ENCODE assay signal across 22 cellular contexts in genomic region chr11:76140912-76141574, GRCh38.
DNase-seq lines count a peak whose midpoint lies in the region; ATAC-seq lines count a peak whose summit lies in the region.
"Had no signal": no experiment of that assay in that cellular context is flagged by ENCODE, and none has a peak within 500 bp of the region (broad histone marks: within the 10 kb centered on the region; RNA-seq: fewer than 3 reads in every experiment).

No MANE protein-coding gene starts in this region.

- H3K9me3 ChIP-seq in HAP-1, result no peaks in the 10 kb centered on the region
- H3K9me3 ChIP-seq: MG63, SK-N-SH had no signal

- no peak overlapping the region for H3K4me3 ChIP-seq in HAP-1
- H3K4me3 ChIP-seq: MG63, skin epidermis had no signal

- peak overlapping the region in 1 of 4 donors; percentile 28 for H3K4me3 Mint-ChIP-seq in IgD-negative memory B cell
- H3K4me3 Mint-ChIP-seq in dendritic cell treated with granulocyte-macrophage colony-stimulating factor and Interleukin-4, amounts not matched to agents 40 ng/mL and 50 ng/mL, for 4 days, result no peak overlapping the region
- no peak overlapping the region for H3K4me3 Mint-ChIP-seq in effector memory CD8-positive, alpha-beta T cell
- H3K4me3 Mint-ChIP-seq: activated CD4-positive, alpha-beta T cell treated with anti-CD3 and anti-CD28 coated beads for 36 hours; activated CD8-positive, alpha-beta T cell treated with anti-CD3 and anti-CD28 coated beads, Interleukin-2, amount 10 ng/mL, durations not matched to agents 7 days and 5 days; CD4-positive, CD25-positive, alpha-beta regulatory T cell; T-helper 17 cell; type B pancreatic cell had no signal

- no peaks in the 10 kb centered on the region for H3K9me3 Mint-ChIP-seq in IgD-negative memory B cell
- no peaks in the 10 kb centered on the region for H3K9me3 Mint-ChIP-seq in dendritic cell treated with granulocyte-macrophage colony-stimulating factor and Interleukin-4, amounts not matched to agents 40 ng/mL and 50 ng/mL, for 4 days
- H3K9me3 Mint-ChIP-seq in effector memory CD8-positive, alpha-beta T cell, result no peaks in the 10 kb centered on the region
- H3K9me3 Mint-ChIP-seq: CD4-positive, CD25-positive, alpha-beta regulatory T cell; type B pancreatic cell had no signal

- in situ Hi-C loops in HAP-1 (cut with MboI; ENCODE audit: low sequenced_read_pairs), result no loop called here

- H3K4me1 ChIP-seq in HAP-1, result no peaks in the 10 kb centered on the region

- peaks cover 3 to 8% (median 6%) of the 10 kb centered on the region in 3 donors for H3K4me1 Mint-ChIP-seq in IgD-negative memory B cell
- peaks cover 34% of the 10 kb centered on the region for H3K4me1 Mint-ChIP-seq in dendritic cell treated with granulocyte-macrophage colony-stimulating factor and Interleukin-4, amounts not matched to agents 40 ng/mL and 50 ng/mL, for 4 days (ENCODE audit: low read depth)
- H3K4me1 Mint-ChIP-seq in effector memory CD8-positive, alpha-beta T cell (ENCODE audit: low read depth in 2 of 2), result peaks cover 0 to 3% of the 10 kb centered on the region in 2 donors
- H3K4me1 Mint-ChIP-seq: activated CD4-positive, alpha-beta T cell treated with anti-CD3 and anti-CD28 coated beads for 36 hours; CD4-positive, CD25-positive, alpha-beta regulatory T cell had no signal

- H3K36me3 ChIP-seq in HAP-1 (replicated peaks), result 0 out of 2 replicates have a peak, but pooled peaks cover 8% of the 10 kb centered on the region
- H3K36me3 ChIP-seq: MG63 had no signal

- H3K36me3 Mint-ChIP-seq in IgD-negative memory B cell, result peaks cover 5% of the 10 kb centered on the region
- peaks cover 50% of the 10 kb centered on the region for H3K36me3 Mint-ChIP-seq in dendritic cell treated with granulocyte-macrophage colony-stimulating factor and Interleukin-4, amounts not matched to agents 40 ng/mL and 50 ng/mL, for 4 days (ENCODE audit: low read depth)
- H3K36me3 Mint-ChIP-seq in effector memory CD8-positive, alpha-beta T cell (ENCODE audit: insufficient read depth), result peaks cover 29% of the 10 kb centered on the region

- ATAC-seq in effector memory CD8-positive, alpha-beta T cell (replicated peaks), result no peak
- ATAC-seq: activated CD4-positive, alpha-beta T cell treated with anti-CD3 and anti-CD28 coated beads for 36 hours; activated CD8-positive, alpha-beta T cell treated with anti-CD3 and anti-CD28 coated beads, Interleukin-2, amount 10 ng/mL, durations not matched to agents 7 days and 5 days; T-helper 17 cell had no signal

- DNase-seq in medulla oblongata (ENCODE audit: extremely low spot score) (peak; percentile 67), substantia nigra (lab: John Stamatoyannopoulos, UW) (peak in 31 of 49 donors; percentile 9 to 66 (median 41)), HAP-1 (ENCODE audit: low spot score in 2 of 2) (no peak)
- no peak for DNase-seq in activated CD8-positive, alpha-beta memory T cell treated with anti-CD3 and anti-CD28 coated beads, Interleukin-2, amount 50 U/mL, for 4 hours
- DNase-seq in effector memory CD8-positive, alpha-beta T cell, result no peak
- DNase-seq: activated CD4-positive, alpha-beta T cell treated with anti-CD3 and anti-CD28 coated beads for 36 hours; activated CD8-positive, alpha-beta T cell treated with anti-CD3 and anti-CD28 coated beads, Interleukin-2, amount 10 ng/mL, durations not matched to agents 7 days and 5 days; activated effector memory CD4-positive, alpha-beta T cell treated with Interleukin-2 at 50 U/mL for 16 hours; activated T-cell treated with anti-CD3 and anti-CD28 coated beads for 4 hours; CD4-positive, CD25-positive, alpha-beta regulatory T cell; KBM-7; MG63; NCI-H1105 treated with DMSO at 0.1 percent for 48 hours; NCI-H2029 treated with DMSO at 0.1 percent for 48 hours; NCI-H2227 treated with DMSO at 0.1 percent for 48 hours; SK-N-SH; T-helper 17 cell had no signal

- no peak overlapping the region for H3K27ac ChIP-seq in substantia nigra (ENCODE audit: low read depth, low read length, poor library complexity, severe bottlenecking)
- H3K27ac ChIP-seq: epithelial cell of prostate had no signal

- H3K27ac Mint-ChIP-seq in IgD-negative memory B cell, result peak overlapping the region in 2 of 3 donors; percentile 43 to 67
- peak overlapping the region; percentile 78 for H3K27ac Mint-ChIP-seq in dendritic cell treated with granulocyte-macrophage colony-stimulating factor and Interleukin-4, amounts not matched to agents 40 ng/mL and 50 ng/mL, for 4 days
- H3K27ac Mint-ChIP-seq in effector memory CD8-positive, alpha-beta T cell, result peak overlapping the region in 1 of 2 donors; percentile 60
- H3K27ac Mint-ChIP-seq: activated CD4-positive, alpha-beta T cell treated with anti-CD3 and anti-CD28 coated beads for 36 hours; activated CD8-positive, alpha-beta T cell treated with anti-CD3 and anti-CD28 coated beads, Interleukin-2, amount 10 ng/mL, durations not matched to agents 7 days and 5 days; CD4-positive, CD25-positive, alpha-beta regulatory T cell; T-helper 17 cell; type B pancreatic cell had no signal

- no peaks in the 10 kb centered on the region for H3K27me3 Mint-ChIP-seq in IgD-negative memory B cell
- no peaks in the 10 kb centered on the region for H3K27me3 Mint-ChIP-seq in dendritic cell treated with granulocyte-macrophage colony-stimulating factor and Interleukin-4, amounts not matched to agents 40 ng/mL and 50 ng/mL, for 4 days
- H3K27me3 Mint-ChIP-seq in effector memory CD8-positive, alpha-beta T cell, result no peaks in the 10 kb centered on the region
- H3K27me3 Mint-ChIP-seq: activated CD4-positive, alpha-beta T cell treated with anti-CD3 and anti-CD28 coated beads for 36 hours; CD4-positive, CD25-positive, alpha-beta regulatory T cell; T-helper 17 cell; type B pancreatic cell had no signal

- intact Hi-C loops in dendritic cell treated with granulocyte-macrophage colony-stimulating factor and Interleukin-4, amounts not matched to agents 40 ng/mL and 50 ng/mL, for 4 days (cut with micrococcal nuclease), result no loop called here

- H3K27me3 ChIP-seq in HAP-1 (ENCODE audit: low read depth), result no peaks in the 10 kb centered on the region
- H3K27me3 ChIP-seq: MG63 had no signal

Comparison
In these comparisons a context has a peak if more than half of its experiments do, and no peak if none do; other contexts are left out.
1. DNase-seq: peak in medulla oblongata (single experiment) and substantia nigra (31 of 49); none in activated CD8-positive, alpha-beta memory T cell treated with anti-CD3 and anti-CD28 coated beads, Interleukin-2, amount 50 U/mL, for 4 hours (single experiment), HAP-1 (0 of 2) and effector memory CD8-positive, alpha-beta T cell (0 of 3).